18 cellular contexts compared by ENCODE assay signal in genomic region chr3:55473788-55474187, GRCh38. TPM values are rescaled to one million over a fixed set of nuclear protein-coding genes. Genes with fewer than 3 reads are reported as not detected.
"Had no signal": no experiment of that assay in that cellular context is flagged by ENCODE, and none has a peak within 500 bp of the region (broad histone marks: within the 10 kb centered on the region; RNA-seq: fewer than 3 reads in every experiment).

No MANE protein-coding gene starts in this region.

- H3K27ac ChIP-seq: body of pancreas, prostate gland, right atrium auricular region, thyroid gland had no signal

- H3K36me3 ChIP-seq: prostate gland, right atrium auricular region had no signal

- H3K4me3 ChIP-seq: body of pancreas, prostate gland, right atrium auricular region, thyroid gland had no signal

- H3K27ac Mint-ChIP-seq: activated B cell treated with CpG ODN at 0.5 μM for 24 hours; activated CD4-positive, alpha-beta memory T cell treated with anti-CD3 and anti-CD28 coated beads for 36 hours; activated naive CD8-positive, alpha-beta T cell; mesothelial cell of epicardium; natural killer cell treated with Interleukin-12 subunit alpha and Interleukin-12 subunit beta and Interleukin-15 and Interleukin-18, amount 100 ng/mL, for 72 hours had no signal

- FAIRE-seq: frontal cortex had no signal

- H3K4me3 Mint-ChIP-seq: activated B cell treated with CpG ODN at 0.5 μM for 24 hours; activated CD4-positive, alpha-beta memory T cell treated with anti-CD3 and anti-CD28 coated beads for 36 hours; activated naive CD8-positive, alpha-beta T cell; mesothelial cell of epicardium; natural killer cell treated with Interleukin-12 subunit alpha and Interleukin-12 subunit beta and Interleukin-15 and Interleukin-18, amount 100 ng/mL, for 72 hours had no signal

- DNase-seq: activated B cell treated with CpG ODN at 0.5 μM for 24 hours; activated CD4-positive, alpha-beta memory T cell treated with anti-CD3 and anti-CD28 coated beads for 36 hours; activated CD4-positive, alpha-beta T cell treated with anti-CD3 and anti-CD28 coated beads for 4 hours; body of pancreas; erythroblast; islet precursor cell; occipital lobe; stimulated activated CD4-positive, alpha-beta T cell treated with anti-CD3 and anti-CD28 coated beads, Interleukin-2, amount 100 ng/mL, for 24 hours; stimulated activated naive CD4-positive, alpha-beta T cell treated with Interleukin-2 at 50 U/mL for 16 hours; T-helper 2 cell; thyroid gland had no signal

- H3K36me3 Mint-ChIP-seq: activated CD4-positive, alpha-beta memory T cell treated with anti-CD3 and anti-CD28 coated beads for 36 hours; activated naive CD8-positive, alpha-beta T cell; natural killer cell treated with Interleukin-12 subunit alpha and Interleukin-12 subunit beta and Interleukin-15 and Interleukin-18, amount 100 ng/mL, for 72 hours had no signal

- H3K4me1 Mint-ChIP-seq: activated B cell treated with CpG ODN at 0.5 μM for 24 hours had no signal

- ATAC-seq: body of pancreas, left lobe of liver had no signal

- H3K27me3 ChIP-seq: body of pancreas, right atrium auricular region, thyroid gland had no signal

- H3K9me3 Mint-ChIP-seq: activated B cell treated with CpG ODN at 0.5 μM for 24 hours; activated CD4-positive, alpha-beta memory T cell treated with anti-CD3 and anti-CD28 coated beads for 36 hours; mesothelial cell of epicardium; natural killer cell treated with Interleukin-12 subunit alpha and Interleukin-12 subunit beta and Interleukin-15 and Interleukin-18, amount 100 ng/mL, for 72 hours had no signal

- H3K9me3 ChIP-seq: body of pancreas, prostate gland, right atrium auricular region, thyroid gland had no signal

- H3K4me1 ChIP-seq: body of pancreas, prostate gland, right atrium auricular region, thyroid gland had no signal

RNA-seq across cellular contexts. Expression of gene WNT5A, which starts 13.3 kb away (rescaled TPM):
- total RNA-seq: activated B cell treated with CpG ODN at 0.5 μM for 24 hours; activated CD4-positive, alpha-beta memory T cell treated with anti-CD3 and anti-CD28 coated beads for 36 hours; natural killer cell treated with Interleukin-12 subunit alpha and Interleukin-12 subunit beta and Interleukin-15 and Interleukin-18, amount 100 ng/mL, for 72 hours had no signal
